Comparison of ENCODE assay signal across 12 cellular contexts in genomic region chr4:45120163-45120562, GRCh38.
DNase-seq lines count a peak whose midpoint lies in the region; ATAC-seq and TF ChIP-seq lines count a peak whose summit lies in the region.
"Had no signal": no experiment of that assay in that cellular context is flagged by ENCODE, and none has a peak within 500 bp of the region (broad histone marks: within the 10 kb centered on the region; RNA-seq: fewer than 3 reads in every experiment).

No MANE protein-coding gene starts in this region.

- peaks cover 0 to 1% (median 0%) of the 10 kb centered on the region in 3 donors for H3K27me3 Mint-ChIP-seq in CD14-positive monocyte (ENCODE audit: low read depth in 3 of 3)
- no peaks in the 10 kb centered on the region for H3K27me3 Mint-ChIP-seq in activated T-cell treated with anti-CD3 and anti-CD28 coated beads, Interleukin-2, amount 50 U/mL, for 4 hours (ENCODE audit: low read depth)
- H3K27me3 Mint-ChIP-seq: activated T-cell treated with anti-CD3 and anti-CD28 coated beads, Interleukin-2, amount 50 U/mL, for 24 hours; CD4-positive, CD25-positive, alpha-beta regulatory T cell had no signal

- H3K9me3 Mint-ChIP-seq in CD14-positive monocyte: peaks cover 0 to 2% (median 0%) of the 10 kb centered on the region in 7 donors
- H3K9me3 Mint-ChIP-seq in activated T-cell treated with anti-CD3 and anti-CD28 coated beads, Interleukin-2, amount 50 U/mL, for 4 hours: no peaks in the 10 kb centered on the region

- no peaks in the 10 kb centered on the region for H3K9me3 ChIP-seq in gastroesophageal sphincter

- H3K4me1 ChIP-seq in gastroesophageal sphincter: peaks cover 0 to 7% (median 0%) of the 10 kb centered on the region in 3 donors

- no peaks in the 10 kb centered on the region for H3K36me3 Mint-ChIP-seq in CD14-positive monocyte
- no peaks in the 10 kb centered on the region for H3K36me3 Mint-ChIP-seq in activated T-cell treated with anti-CD3 and anti-CD28 coated beads, Interleukin-2, amount 50 U/mL, for 4 hours (ENCODE audit: insufficient read depth)
- H3K36me3 Mint-ChIP-seq: CD4-positive, CD25-positive, alpha-beta regulatory T cell had no signal

- no peak for TF ChIP-seq EP300 in gastroesophageal sphincter (IDR thresholded peaks at IDR 0.05)

- H3K4me1 Mint-ChIP-seq in CD14-positive monocyte: no peaks in the 10 kb centered on the region
- H3K4me1 Mint-ChIP-seq in activated T-cell treated with anti-CD3 and anti-CD28 coated beads, Interleukin-2, amount 50 U/mL, for 4 hours (ENCODE audit: low read depth): no peaks in the 10 kb centered on the region
- H3K4me1 Mint-ChIP-seq: CD4-positive, CD25-positive, alpha-beta regulatory T cell had no signal

- no peak overlapping the region for H3K4me3 ChIP-seq in gastroesophageal sphincter

- peak; percentile 22 for DNase-seq in GM13976 (ENCODE audit: low spot score)
- no peak for DNase-seq in CD14-positive monocyte (ENCODE audit: low spot score)
- no peak for DNase-seq in activated T-cell treated with anti-CD3 and anti-CD28 coated beads, Interleukin-2, amount 50 U/mL, for 4 hours
- DNase-seq in ACHN: no peak
- DNase-seq: activated T-cell treated with anti-CD3 and anti-CD28 coated beads, Interleukin-2, amount 50 U/mL, for 24 hours; CD4-positive, CD25-positive, alpha-beta regulatory T cell; islet precursor cell; stimulated activated CD4-positive, alpha-beta T cell treated with anti-CD3 and anti-CD28 coated beads, Interleukin-2, amount 100 ng/mL, for 48 hours had no signal

- in situ Hi-C loops in GM13976 (cut with MboI; ENCODE audit: low sequenced_read_pairs, unreplicated experiment): no loop called here
- in situ Hi-C loops in ACHN (cut with HindIII; ENCODE audit: low pct_ligation_motif_present, low pct_unique_long_range_greater_than_20kb, low sequenced_read_pairs): no loop called here

- no peaks in the 10 kb centered on the region for H3K27me3 ChIP-seq in gastroesophageal sphincter

- no peak overlapping the region for H3K27ac Mint-ChIP-seq in CD14-positive monocyte
- H3K27ac Mint-ChIP-seq: activated T-cell treated with anti-CD3 and anti-CD28 coated beads, Interleukin-2, amount 50 U/mL, for 24 hours; CD4-positive, CD25-positive, alpha-beta regulatory T cell had no signal

- no peak for TF ChIP-seq CTCF in GM13976 (IDR thresholded peaks at IDR 0.05; ENCODE audit: borderline replicate concordance, control extremely low read depth, extremely low read depth, insufficient read depth, missing control alignments)
- no peak for TF ChIP-seq CTCF in gastroesophageal sphincter (IDR thresholded peaks at IDR 0.05)
- no peak for TF ChIP-seq CTCF in CD14-positive monocyte (IDR thresholded peaks at IDR 0.05)

- ATAC-seq in GM21529 (IDR thresholded peaks at IDR 0.05; ENCODE audit: unreplicated experiment) (peak; percentile 84), HG03521 (IDR thresholded peaks at IDR 0.05; ENCODE audit: unreplicated experiment) (peak; percentile 76), gastroesophageal sphincter (peak; percentile 72), GM18907 (IDR thresholded peaks at IDR 0.05; ENCODE audit: unreplicated experiment) (no peak)
- ATAC-seq in activated T-cell treated with anti-CD3 and anti-CD28 coated beads, Interleukin-2, amount 50 U/mL, for 4 hours: no peak

- 39 to 57% methylated on average over 3 of the region's 3 CpGs for WGBS in gastroesophageal sphincter (ENCODE audit: low coverage in 1 of 2), 2 donors

- intact Hi-C loops in CD14-positive monocyte (cut with micrococcal nuclease): no loop called here

- no peaks in the 10 kb centered on the region for H3K36me3 ChIP-seq in gastroesophageal sphincter

- TF ChIP-seq POLR2A in gastroesophageal sphincter (IDR thresholded peaks at IDR 0.05): no peak

- H3K4me3 Mint-ChIP-seq in CD14-positive monocyte: no peak overlapping the region
- no peak overlapping the region for H3K4me3 Mint-ChIP-seq in activated T-cell treated with anti-CD3 and anti-CD28 coated beads, Interleukin-2, amount 50 U/mL, for 4 hours
- H3K4me3 Mint-ChIP-seq: activated T-cell treated with anti-CD3 and anti-CD28 coated beads, Interleukin-2, amount 50 U/mL, for 24 hours; CD4-positive, CD25-positive, alpha-beta regulatory T cell had no signal

- H3K27ac ChIP-seq in gastroesophageal sphincter: no peak overlapping the region

Comparison
In these comparisons a context has a peak if more than half of its experiments do, and no peak if none do; other contexts are left out.
1. ATAC-seq: peak in GM21529 (single experiment), HG03521 (single experiment) and gastroesophageal sphincter (single experiment); none in activated T-cell treated with anti-CD3 and anti-CD28 coated beads, Interleukin-2, amount 50 U/mL, for 4 hours (0 of 2) and GM18907 (single experiment).